Comparison of ENCODE assay signal across 11 cellular contexts in genomic region chr7:23020742-23021401, GRCh38. TPM values are rescaled to one million over a fixed set of nuclear protein-coding genes. Genes with fewer than 3 reads are reported as not detected.
DNase-seq lines count a peak whose midpoint lies in the region; ATAC-seq, FAIRE-seq and TF ChIP-seq lines count a peak whose summit lies in the region.
"Had no signal": no experiment of that assay in that cellular context is flagged by ENCODE, and none has a peak within 500 bp of the region (broad histone marks: within the 10 kb centered on the region; RNA-seq: fewer than 3 reads in every experiment).

No MANE protein-coding gene starts in this region.

- no peaks in the 10 kb centered on the region for H3K9me3 ChIP-seq in GM23248 (ENCODE audit: low read depth)
- H3K9me3 ChIP-seq in SK-N-MC (ENCODE audit: low read depth, low read length), result peaks cover 8% of the 10 kb centered on the region; the same call in 1 of the 2 replicates
- H3K9me3 ChIP-seq in H1 (ENCODE audit: insufficient read depth in 2 of 2, low read depth in 1 of 2, low read length in 1 of 2), result no peaks in the 10 kb centered on the region
- H3K9me3 ChIP-seq in gastrocnemius medialis, result no peaks in the 10 kb centered on the region

- no peaks in the 10 kb centered on the region for H3K27me3 ChIP-seq in GM23248 (replicated peaks; ENCODE audit: insufficient read depth)
- H3K27me3 ChIP-seq in H1 (replicated peaks in 1 of 4; ENCODE audit: control insufficient read depth in 3 of 4, extremely low read depth in 1 of 4, insufficient read depth in 3 of 4, low read length in 3 of 4), result no peaks in the 10 kb centered on the region
- no peaks in the 10 kb centered on the region for H3K27me3 ChIP-seq in gastrocnemius medialis
- H3K27me3 ChIP-seq: cardiac muscle cell had no signal

- H2BK15ac ChIP-seq in H1 (ENCODE audit: low read length), result no peak overlapping the region

- no peak overlapping the region for H3K56ac ChIP-seq in H1 (replicated peaks; ENCODE audit: insufficient read length, low read depth, low read length)

- POLR2A ChIA-PET in H1 (lab: Charles Lee; ENCODE audit: partially characterized antibody), result no interaction called here

- intact Hi-C loops in gastrocnemius medialis (cut with DNase I; ENCODE audit: low total_unique reads), result no loop called here

- H3K4me2 ChIP-seq in GM23248 (ENCODE audit: unreplicated experiment), result peak overlapping the region; percentile 78
- H3K4me2 ChIP-seq in H1 (ENCODE audit: insufficient read depth in 1 of 2, low read depth in 2 of 2, low read length in 2 of 2), result no peak overlapping the region

- peaks cover 30% of the 10 kb centered on the region for H3F3A ChIP-seq in GM23248 (ENCODE audit: insufficient read depth)

- no peak overlapping the region for H2AK5ac ChIP-seq in H1 (ENCODE audit: low read depth, low read length)

- TF ChIP-seq CTCF in H1 (IDR thresholded peaks at IDR 0.05; ENCODE audit: control extremely low read depth in 1 of 3, insufficient read depth in 1 of 3, low read depth in 1 of 3, low read length in 3 of 3) (no peak), gastrocnemius medialis (IDR thresholded peaks at IDR 0.05 in 4 of 5, conservative IDR thresholded peaks at IDR 0.05 in 1 of 5) (no peak)

- no peak for TF ChIP-seq RAD21 in H1 (IDR thresholded peaks at IDR 0.05 in 1 of 2, conservative IDR thresholded peaks at IDR 0.05 in 1 of 2; ENCODE audit: low read depth in 2 of 2, low read length in 2 of 2)

- no peak for FAIRE-seq in H1 (lab: Jason Lieb, UNC)

- H2BK120ac ChIP-seq in H1 (replicated peaks; ENCODE audit: low read depth, low read length), result no peak overlapping the region

- no peaks in the 10 kb centered on the region for H3K23me2 ChIP-seq in H1 (ENCODE audit: low read depth, low read length)

- no peak overlapping the region for H4K91ac ChIP-seq in H1 (replicated peaks; ENCODE audit: insufficient read length, low read length)

- DNase-seq in GM23248 (peak; percentile 89), SK-N-MC (ENCODE audit: low read depth, low spot score) (no peak), H1 (ENCODE audit: low read depth in 1 of 2, low spot score in 2 of 2) (no peak), gastrocnemius medialis (peak in 1 of 2 donors; percentile 27), NCI-H2196 treated with DMSO at 0.1 percent for 48 hours (lab: John Stamatoyannopoulos, UW; ENCODE audit: unreplicated experiment) (no peak), caudate nucleus (lab: John Stamatoyannopoulos, UW) (no peak)
- DNase-seq in activated CD4-positive, CD25-positive, alpha-beta regulatory T cell treated with anti-CD3 and anti-CD28 coated beads, Interleukin-2, amount 50 U/mL, for 72 hours, result no peak
- DNase-seq: NCI-H446 had no signal

- no peak overlapping the region for H3K4ac ChIP-seq in H1 (replicated peaks; ENCODE audit: insufficient read length, low read depth, low read length)

- no peak overlapping the region for H2BK20ac ChIP-seq in H1 (ENCODE audit: low read length)

- H3K18ac ChIP-seq in H1 (ENCODE audit: extremely low read depth, low read length), result no peak overlapping the region

- H3K36me3 ChIP-seq in GM23248 (ENCODE audit: low read depth) (no peaks in the 10 kb centered on the region), SK-N-MC (ENCODE audit: insufficient read depth, low read length) (no peaks in the 10 kb centered on the region), H1 (ENCODE audit: control insufficient read depth in 2 of 4, insufficient read depth in 4 of 4, low read length in 3 of 4) (no peaks in the 10 kb centered on the region), gastrocnemius medialis (no peaks in the 10 kb centered on the region)
- H3K36me3 ChIP-seq: cardiac muscle cell had no signal

- H3K79me2 ChIP-seq in GM23248 (ENCODE audit: insufficient read depth) (no peaks in the 10 kb centered on the region), H1 (ENCODE audit: control insufficient read depth in 1 of 2, insufficient read depth in 2 of 2, low read length in 2 of 2) (no peaks in the 10 kb centered on the region)
- H3K79me2 ChIP-seq: parathyroid adenoma had no signal

- no peak overlapping the region for H2BK5ac ChIP-seq in H1 (ENCODE audit: low read depth, low read length)

- H2AFZ ChIP-seq in GM23248 (peak overlapping the region; percentile 66), H1 (ENCODE audit: low read length) (peak overlapping the region; percentile 55; the same call in 1 of the 2 replicates)
- H2AFZ ChIP-seq: parathyroid adenoma had no signal

- no peak overlapping the region for H2BK12ac ChIP-seq in H1 (ENCODE audit: low read depth, low read length)

- TF ChIP-seq EP300 in H1 (IDR thresholded peaks at IDR 0.05; ENCODE audit: borderline replicate concordance in 1 of 2, low read depth in 2 of 2, low read length in 2 of 2), result no peak

- no peaks in the 10 kb centered on the region for H3K9me2 ChIP-seq in GM23248 (ENCODE audit: insufficient read depth)

- in situ Hi-C loops in GM23248 (cut with MboI), result no loop called here
- in situ Hi-C loops in gastrocnemius medialis (cut with MboI; ENCODE audit: low sequenced_read_pairs in 4 of 4), result no loop called here

- H3K4me3 ChIP-seq in GM23248, result peak overlapping the region; percentile 31; the same call in 1 of the 2 replicates
- no peak overlapping the region for H3K4me3 ChIP-seq in SK-N-MC
- H3K4me3 ChIP-seq in H1 (ENCODE audit: extremely low read depth in 1 of 4, insufficient read depth in 2 of 4, low read depth in 3 of 4, low read length in 4 of 4), result no peak overlapping the region
- no peak overlapping the region for H3K4me3 ChIP-seq in gastrocnemius medialis
- H3K4me3 ChIP-seq: cardiac muscle cell had no signal

- TF ChIP-seq POLR2A in H1 (IDR thresholded peaks at IDR 0.05; ENCODE audit: control extremely low read depth in 1 of 2, low read depth in 2 of 2, low read length in 2 of 2) (no peak), gastrocnemius medialis (IDR thresholded peaks at IDR 0.05) (no peak)

- H3K14ac ChIP-seq in H1 (ENCODE audit: insufficient read length), result no peak overlapping the region

- H4K5ac ChIP-seq in H1 (ENCODE audit: insufficient read length, low read depth, low read length), result no peak overlapping the region

- no peaks in the 10 kb centered on the region for H3K79me1 ChIP-seq in H1 (ENCODE audit: low read depth, low read length)

- 0% methylated on average over 3 of the region's 3 CpGs for WGBS in GM23248 (ENCODE audit: low coverage in 1 of 2, low lambda C conversion rate in 2 of 2, missing lambda C conversion rate in 2 of 2), 2 experiments
- 89% methylated on average over 3 of the region's 3 CpGs; no CpG with 5 or more reads in 1 of the 2 experiments for WGBS in H1 (ENCODE audit: extremely low coverage in 1 of 2, insufficient coverage in 1 of 2, insufficient read length in 1 of 2, insufficient replicate concordance in 2 of 2, low coverage in 1 of 2, low lambda C conversion rate in 2 of 2, missing lambda C conversion rate in 1 of 2), 2 experiments

- no peak overlapping the region for H4K8ac ChIP-seq in H1 (ENCODE audit: extremely low read depth, insufficient read depth, low read length)

- H4K20me1 ChIP-seq in GM23248 (ENCODE audit: insufficient read depth), result no peaks in the 10 kb centered on the region
- no peaks in the 10 kb centered on the region for H4K20me1 ChIP-seq in H1 (replicated peaks in 1 of 2; ENCODE audit: control insufficient read depth in 1 of 2, insufficient read depth in 2 of 2, low read length in 2 of 2)

- ATAC-seq in gastrocnemius medialis, result peak; percentile 78 to 84
- ATAC-seq in HG02852 (IDR thresholded peaks at IDR 0.05; ENCODE audit: unreplicated experiment), result no peak

- no peak overlapping the region for H3K23ac ChIP-seq in H1 (ENCODE audit: insufficient read length)

- H3K4me1 ChIP-seq in GM23248 (ENCODE audit: insufficient read depth) (peaks cover 28% of the 10 kb centered on the region), H1 (replicated peaks in 1 of 4; ENCODE audit: control insufficient read depth in 3 of 4, insufficient read depth in 4 of 4, low read length in 3 of 4) (peaks cover 0 to 5% (median 1%) of the 10 kb centered on the region in 4 experiments; a peak in 3 of 7 replicates), gastrocnemius medialis (peaks cover 2 to 15% of the 10 kb centered on the region in 2 donors)
- H3K4me1 ChIP-seq: parathyroid adenoma had no signal

- CTCF ChIA-PET in H1 (lab: Charles Lee; ENCODE audit: partially characterized antibody), result no interaction called here

- peak overlapping the region; percentile 46; the same call in 1 of the 2 replicates for H3K9ac ChIP-seq in GM23248
- no peak overlapping the region for H3K9ac ChIP-seq in SK-N-MC (ENCODE audit: insufficient read length)
- no peak overlapping the region for H3K9ac ChIP-seq in H1 (replicated peaks in 1 of 4; ENCODE audit: extremely low read depth in 1 of 4, low read depth in 3 of 4, low read length in 3 of 4)
- H3K9ac ChIP-seq: parathyroid adenoma had no signal

- peak overlapping the region; percentile 93 for H3K27ac ChIP-seq in GM23248
- peak overlapping the region; percentile 61; the same call in 1 of the 2 replicates for H3K27ac ChIP-seq in SK-N-MC
- H3K27ac ChIP-seq in H1 (ENCODE audit: low read depth, low read length), result no peak overlapping the region
- peak overlapping the region in 3 of 4 donors; percentile 38 to 42 (median 41) for H3K27ac ChIP-seq in gastrocnemius medialis
- no peak overlapping the region for H3K27ac ChIP-seq in caudate nucleus (ENCODE audit: low read depth, low read length)
- H3K27ac ChIP-seq: cardiac muscle cell, parathyroid adenoma had no signal

TF ChIP-seq in H1, 55 proteins besides CTCF, POLR2A, EP300 and RAD21 (continues in another document):
- TF ChIP-seq TBP (IDR thresholded peaks at IDR 0.05; ENCODE audit: low read depth, low read length) (no peak), PHF8 (conservative IDR thresholded peaks at IDR 0.05; ENCODE audit: low read depth, low read length) (no peak), SP2 (IDR thresholded peaks at IDR 0.05; ENCODE audit: low read length) (no peak), EZH2 (IDR thresholded peaks at IDR 0.05; ENCODE audit: low read depth, low read length, severe bottlenecking) (no peak), ATF3 (IDR thresholded peaks at IDR 0.05; ENCODE audit: insufficient read depth, low read depth, low read length) (no peak)

RNA-seq across cellular contexts. Expression of gene HYCC1, which starts 6.9 kb away (rescaled TPM):
- 55.6 and 59.2 TPM in 2 replicates for total RNA-seq in GM23248 (2014; rRNA removed; shearing (Covaris generic))
- 56.9 and 62.9 TPM in 2 replicates for polyA plus RNA-seq in GM23248 (2016; fragmentation: Nextera tagmentation; extraction: Ambion mirVana)
- 142 and 147 TPM in 2 replicates for total RNA-seq in H1 (2021; fragmentation: NEBNext Ultra II Directional; extraction: Animal tissue kit (Norgen Biotek cat#: 25700))
- 20.2 and 23.8 TPM in 2 replicates for polyA plus RNA-seq in H1 (2011; rRNA removed)
- 47.7 TPM for polyA plus RNA-seq in H1 (2011; cell fraction: cytosol; rRNA removed)
- polyA plus RNA-seq in H1 (2011; cell fraction: nucleus; rRNA removed), result 26.4 TPM
- polyA plus RNA-seq in H1 (2012, experiment 1 of 2), result 34.4 to 57.3 TPM (median 50.0 TPM) in 4 replicates
- 3.4 TPM for polyA plus RNA-seq in H1 (2012, experiment 2 of 2)
- 144 TPM for polyA plus RNA-seq in H1 (2013, experiment 1 of 2)
- polyA plus RNA-seq in H1 (2013, experiment 2 of 2), result 155 TPM
- polyA minus RNA-seq in H1 (2011; rRNA and poly(A)+ RNA removed), result 48.0 and 67.9 TPM in 2 replicates
- polyA minus RNA-seq in H1 (2011; cell fraction: cytosol; rRNA and poly(A)+ RNA removed), result 29.4 TPM
- 64.8 TPM for polyA minus RNA-seq in H1 (2011; cell fraction: nucleus; rRNA and poly(A)+ RNA removed)
- 100 to 1,000 TPM in 1 of 4 donors, 10 to 100 TPM in 3; 26.9 to 147 (median 72.0) TPM for total RNA-seq in gastrocnemius medialis

Comparison
In these comparisons a context has a peak if more than half of its experiments do, and no peak if none do; other contexts are left out.
1. H3K27ac ChIP-seq: peak in GM23248 (single experiment), SK-N-MC (single experiment) and gastrocnemius medialis (3 of 4); none in H1 (single experiment) and caudate nucleus (single experiment).